ENCODE assay signal across 10 cellular contexts in the genomic region with DNA sequence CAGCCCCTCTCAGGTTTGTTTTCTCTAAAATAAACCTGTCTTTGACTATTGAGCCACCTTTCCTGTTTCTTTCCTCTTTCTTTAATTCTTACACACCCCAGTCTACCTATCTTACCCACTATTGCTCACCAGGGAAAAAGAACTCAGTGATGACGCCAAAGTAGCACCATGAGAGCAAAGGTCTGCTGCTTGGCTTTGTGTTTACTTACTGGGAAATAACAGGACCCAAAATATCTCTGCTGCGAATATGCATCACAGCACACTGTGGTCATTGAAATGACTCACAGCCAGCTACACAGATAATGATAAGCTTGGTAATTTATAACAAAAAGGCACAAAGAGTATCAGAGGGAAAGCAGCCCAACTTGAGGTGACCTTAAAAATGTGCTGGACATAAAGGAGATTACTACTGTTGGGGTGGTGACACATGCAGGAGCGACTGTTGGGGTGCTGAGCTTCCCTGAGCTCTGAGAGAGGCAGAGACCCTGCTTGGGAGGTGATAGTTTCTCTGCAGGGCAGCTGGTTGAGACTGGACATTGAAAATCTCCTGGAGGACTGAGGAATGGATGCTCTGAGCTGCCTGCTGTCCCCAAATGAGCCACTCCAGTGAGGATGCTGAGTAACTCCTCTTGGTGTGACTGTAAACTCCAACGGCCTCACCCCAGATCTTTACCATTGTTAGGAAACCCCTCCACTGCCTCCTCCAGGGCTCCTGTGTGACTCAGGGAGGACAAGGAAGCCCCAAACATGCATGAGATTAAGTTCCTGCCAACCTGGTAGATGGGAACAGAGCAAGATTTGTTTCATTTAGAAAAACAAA. TPM values are rescaled to one million over a fixed set of nuclear protein-coding genes. Genes with fewer than 3 reads are reported as not detected.
A peak's percentile ranks its signal among the peaks of the same experiment; 100 is the strongest.
DNase-seq lines count a peak whose midpoint lies in the region; ATAC-seq, FAIRE-seq and TF ChIP-seq lines count a peak whose summit lies in the region.
"Had no signal": no experiment of that assay in that cellular context is flagged by ENCODE, and none has a peak within 500 bp of the region (broad histone marks: within the 10 kb centered on the region; RNA-seq: fewer than 3 reads in every experiment).

No MANE protein-coding gene starts in this region.

- DNase-seq in GM12892 (ENCODE audit: insufficient read length) (no peak), T1000 (lab: John Stamatoyannopoulos, UW) (peak; percentile 9), left lung (no peak), NCI-H774 (lab: John Stamatoyannopoulos, UW) (no peak), NCI-H128 (lab: John Stamatoyannopoulos, UW; ENCODE audit: unreplicated experiment) (no peak)
- no peak for DNase-seq in stimulated activated CD4-positive, alpha-beta T cell treated with anti-CD3 and anti-CD28 coated beads, Interleukin-15, amount 100 ng/mL, for 24 hours

- intact Hi-C loops in left lung (cut with DNase I), result no loop called here

- H3K27ac ChIP-seq in left lung, result peak overlapping the region; percentile 30 to 37
- H3K27ac ChIP-seq: KMS-11, tibial artery had no signal

- H3K4me3 ChIP-seq in left lung, result no peak overlapping the region
- H3K4me3 ChIP-seq: tibial artery had no signal

- ATAC-seq in HG02678 (IDR thresholded peaks at IDR 0.05; ENCODE audit: unreplicated experiment) (peak; percentile 89), left lung (peak; percentile 47), HG03025 (IDR thresholded peaks at IDR 0.05; ENCODE audit: low FRiP score, unreplicated experiment) (no peak)

- H3K9me3 ChIP-seq in left lung, result no peaks in the 10 kb centered on the region
- H3K9me3 ChIP-seq: tibial artery had no signal

- TF ChIP-seq CTCF in left lung (IDR thresholded peaks at IDR 0.05), result no peak

- peak; percentile 86 for FAIRE-seq in GM12892 (lab: Jason Lieb, UNC)

- no peaks in the 10 kb centered on the region for H3K36me3 ChIP-seq in left lung
- H3K36me3 ChIP-seq: tibial artery had no signal

- no peaks in the 10 kb centered on the region for H3K27me3 ChIP-seq in left lung

- no peaks in the 10 kb centered on the region for H3K4me1 ChIP-seq in left lung
- H3K4me1 ChIP-seq: tibial artery had no signal

- TF ChIP-seq POLR2A in GM12892 (IDR thresholded peaks at IDR 0.05; ENCODE audit: low read depth, low read length), result no peak

RNA-seq across cellular contexts. Expression of a gene that starts 14.5 kb away (rescaled TPM):
- 0.76 TPM for polyA plus RNA-seq in GM12892 (2012; ENCODE audit: missing spikeins)
- total RNA-seq in left lung, result 1 to 10 TPM in 1 of 2 donors, under 1 TPM in 1; 0.47 to 3.5 TPM

RNA-seq across cellular contexts. Expression of a gene that starts 25.9 kb away (rescaled TPM):
- 32.3 TPM for polyA plus RNA-seq in GM12892 (2012; ENCODE audit: missing spikeins)
- total RNA-seq in left lung, result 10 to 100 TPM; 29.9 to 47.9 TPM

RNA-seq across cellular contexts. Expression of a gene that starts 26.1 kb away (rescaled TPM):
- 7.1 TPM for polyA plus RNA-seq in GM12892 (2012; ENCODE audit: missing spikeins)
- 10 to 100 TPM; 21.2 to 35.4 TPM for total RNA-seq in left lung
